ENCODE assay signal across 9 cellular contexts in genomic region chr14:45089813-45090212, GRCh38. TPM values are rescaled to one million over a fixed set of nuclear protein-coding genes. Genes with fewer than 3 reads are reported as not detected.
DNase-seq lines count a peak whose midpoint lies in the region; ATAC-seq and TF ChIP-seq lines count a peak whose summit lies in the region.
"Had no signal": no experiment of that assay in that cellular context is flagged by ENCODE, and none has a peak within 500 bp of the region (broad histone marks: within the 10 kb centered on the region; RNA-seq: fewer than 3 reads in every experiment).

No MANE protein-coding gene starts in this region.

- TF ChIP-seq CTCF in choroid plexus epithelial cell (conservative IDR thresholded peaks at IDR 0.05; ENCODE audit: low read depth, low read length): no peak

- H3K36me3 Mint-ChIP-seq in immature natural killer cell: peaks cover 0 to 4% (median under 1%) of the 10 kb centered on the region in 3 donors

- H3K9me3 Mint-ChIP-seq in immature natural killer cell: no peaks in the 10 kb centered on the region

- H3K27me3 Mint-ChIP-seq in immature natural killer cell (ENCODE audit: low read depth in 3 of 3): no peaks in the 10 kb centered on the region

- peak; percentile 56 for ATAC-seq in GM19397 (IDR thresholded peaks at IDR 0.05; ENCODE audit: unreplicated experiment)
- peak; percentile 71 for ATAC-seq in HG03439 (IDR thresholded peaks at IDR 0.05; ENCODE audit: unreplicated experiment)

- H3K27ac Mint-ChIP-seq in immature natural killer cell: peak overlapping the region in 2 of 6 donors; percentile 39 to 53

- no peak overlapping the region for H3K4me3 ChIP-seq in choroid plexus epithelial cell (ENCODE audit: low read depth, low read length)
- H3K4me3 ChIP-seq: SK-N-MC had no signal

- DNase-seq in Daoy (ENCODE audit: low read depth): peak; percentile 15
- DNase-seq in choroid plexus epithelial cell (ENCODE audit: low read depth): peak; percentile 13
- no peak for DNase-seq in immature natural killer cell
- no peak for DNase-seq in superior temporal gyrus (ENCODE audit: extremely low spot score)
- DNase-seq in hepatic stellate cell (ENCODE audit: low spot score): no peak
- no peak for DNase-seq in activated gamma-delta T cell treated with Interleukin-2 at 50 U/mL for 16 hours

- peaks cover 48 to 80% of the 10 kb centered on the region in 2 donors for H3K4me1 Mint-ChIP-seq in immature natural killer cell

- no peak overlapping the region for H3K4me3 Mint-ChIP-seq in immature natural killer cell

RNA-seq across cellular contexts. Expression of gene PRPF39, which starts 5.9 kb away (rescaled TPM):
- 19.1 and 22.2 TPM in 2 replicates for total RNA-seq in Daoy (2014; rRNA removed; shearing (Covaris generic))
- 10 to 100 TPM in 2 of 3 donors, 1 to 10 TPM in 1; 6.4 to 12.5 (median 12.1) TPM for polyA plus RNA-seq in immature natural killer cell

RNA-seq across cellular contexts. Expression of gene FKBP3, which starts 44.5 kb away (rescaled TPM):
- 47.0 and 64.6 TPM in 2 replicates for total RNA-seq in Daoy (2014; rRNA removed; shearing (Covaris generic))
- 10 to 100 TPM; 53.3 to 94.0 (median 60.3) TPM for polyA plus RNA-seq in immature natural killer cell

RNA-seq across cellular contexts. Expression of gene FANCM, which starts 45.9 kb away (rescaled TPM):
- total RNA-seq in Daoy (2014; rRNA removed; shearing (Covaris generic)): 15.9 and 20.1 TPM in 2 replicates
- 1 to 10 TPM; 1.9 to 6.9 (median 3.2) TPM for polyA plus RNA-seq in immature natural killer cell

Comparison
In these comparisons a context has a peak if more than half of its experiments do, and no peak if none do; other contexts are left out.
1. DNase-seq: peak in Daoy (single experiment) and choroid plexus epithelial cell (single experiment); none in immature natural killer cell (0 of 3), superior temporal gyrus (single experiment), hepatic stellate cell (single experiment) and activated gamma-delta T cell treated with Interleukin-2 at 50 U/mL for 16 hours (single experiment).